ENCODE assay signal across 1 cellular context in the genomic region with DNA sequence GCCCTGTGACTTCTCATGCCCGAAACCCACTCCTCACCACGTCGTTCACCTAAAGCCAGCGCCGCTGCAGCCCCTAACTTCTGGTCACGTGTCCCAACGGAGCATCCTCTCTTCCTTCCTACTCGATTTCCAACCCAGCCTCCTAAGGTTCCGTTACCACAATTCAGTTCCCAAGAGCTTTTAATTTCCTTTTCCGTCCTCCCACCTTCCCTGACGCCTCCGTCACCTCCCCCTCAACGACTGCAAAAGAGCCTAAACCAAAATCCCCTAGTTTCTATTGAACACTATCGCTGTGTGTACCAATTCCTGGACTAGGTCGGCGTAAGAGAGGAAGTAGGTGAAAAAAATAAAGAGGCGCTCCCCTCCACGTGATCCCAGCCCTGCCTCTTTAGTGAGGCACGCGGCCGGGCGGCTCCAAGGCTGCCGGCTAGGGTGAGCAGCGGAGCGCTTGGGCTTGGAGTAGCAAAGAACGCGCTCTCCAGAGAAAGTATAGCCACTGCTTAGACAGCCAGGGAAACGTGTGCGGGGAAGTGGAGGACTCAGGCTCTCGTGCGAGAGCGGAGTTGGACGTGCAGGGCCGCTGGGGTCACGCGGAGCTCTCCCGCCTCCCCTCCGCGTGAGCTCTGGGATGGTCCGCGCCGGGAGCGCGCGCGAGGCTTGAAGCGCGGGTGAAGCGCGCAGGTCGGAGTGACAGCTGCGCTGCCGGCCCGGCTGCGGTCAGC.
TF ChIP-seq lines count a peak whose summit lies in the region.

A gene (plus strand): TSS at position 685 of the 722 bp plus-strand sequence.
A gene (minus strand): TSS at position 82 of the 722 bp plus-strand sequence. CDS start 1,189 bp downstream, outside the sequence.

TF ChIP-seq in HepG2, 621 proteins besides CTCF, POLR2A, EP300 and RAD21 (continued from another document and continues in another):
- TF ChIP-seq, protein P1, sequence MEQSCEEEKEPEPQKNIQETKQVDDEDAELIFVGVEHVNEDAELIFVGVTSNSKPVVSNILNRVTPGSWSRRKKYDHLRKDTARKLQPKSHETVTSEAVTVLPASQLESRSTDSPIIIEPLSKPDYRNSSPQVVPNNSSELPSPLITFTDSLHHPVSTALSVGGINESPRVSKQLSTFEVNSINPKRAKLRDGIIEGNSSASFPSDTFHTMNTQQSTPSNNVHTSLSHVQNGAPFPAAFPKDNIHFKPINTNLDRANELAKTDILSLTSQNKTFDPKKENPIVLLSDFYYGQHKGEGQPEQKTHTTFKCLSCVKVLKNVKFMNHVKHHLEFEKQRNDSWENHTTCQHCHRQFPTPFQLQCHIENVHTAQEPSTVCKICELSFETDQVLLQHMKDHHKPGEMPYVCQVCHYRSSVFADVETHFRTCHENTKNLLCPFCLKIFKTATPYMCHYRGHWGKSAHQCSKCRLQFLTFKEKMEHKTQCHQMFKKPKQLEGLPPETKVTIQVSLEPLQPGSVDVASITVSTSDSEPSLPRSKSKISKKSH (CRISPR knock-in tag; IDR thresholded peaks at IDR 0.05; ENCODE audit: borderline replicate concordance), result peak; percentile 51; the same call in 1 of the 2 replicates
- TF ChIP-seq SP4 (CRISPR knock-in tag; IDR thresholded peaks at IDR 0.05) (peak; percentile 53), ZNF160 (CRISPR knock-in tag; IDR thresholded peaks at IDR 0.05) (peak; percentile 68; the same call in 1 of the 2 replicates), ZFP37 (CRISPR knock-in tag; IDR thresholded peaks at IDR 0.05; ENCODE audit: borderline replicate concordance) (no peak), CEBPB (IDR thresholded peaks at IDR 0.05; ENCODE audit: borderline replicate concordance, low read depth, low read length) (no peak), ZNF746 (CRISPR knock-in tag; IDR thresholded peaks at IDR 0.05) (peak; percentile 49; the same call in 1 of the 2 replicates), MEIS1 (CRISPR knock-in tag; IDR thresholded peaks at IDR 0.05; ENCODE audit: borderline replicate concordance) (peak; percentile 77; the same call in 1 of the 2 replicates), ZNF260 (CRISPR knock-in tag; IDR thresholded peaks at IDR 0.05; ENCODE audit: borderline replicate concordance, low read depth) (no peak), AKAP8 (CRISPR knock-in tag; IDR thresholded peaks at IDR 0.05) (no peak), HOXD1 (CRISPR knock-in tag; IDR thresholded peaks at IDR 0.05) (peak; percentile 69; the same call in 1 of the 2 replicates), ZNF543 (CRISPR knock-in tag; IDR thresholded peaks at IDR 0.05) (no peak), ZNF251 (CRISPR knock-in tag; IDR thresholded peaks at IDR 0.05) (no peak), ZNF431 (CRISPR knock-in tag; IDR thresholded peaks at IDR 0.05; ENCODE audit: borderline replicate concordance, low read depth) (peak; percentile 64; the same call in 1 of the 2 replicates), THAP11 (CRISPR knock-in tag; IDR thresholded peaks at IDR 0.05) (peak; percentile 93), ZNF232 (CRISPR knock-in tag; IDR thresholded peaks at IDR 0.05; ENCODE audit: borderline replicate concordance) (no peak; the same call in 1 of the 2 replicates), HOXA9 (CRISPR knock-in tag; IDR thresholded peaks at IDR 0.05; ENCODE audit: borderline replicate concordance) (peak; percentile 40), MATR3 (CRISPR knock-in tag; IDR thresholded peaks at IDR 0.05) (no peak), ZBTB3 (CRISPR knock-in tag; IDR thresholded peaks at IDR 0.05; ENCODE audit: borderline replicate concordance, low read depth) (no peak), MYC (CRISPR knock-in tag; IDR thresholded peaks at IDR 0.05; ENCODE audit: borderline replicate concordance) (peak; percentile 96), RBM22 (optimal IDR thresholded peaks at IDR 0.05; ENCODE audit: low read length) (no peak), ZNF577 (CRISPR knock-in tag; IDR thresholded peaks at IDR 0.05; ENCODE audit: borderline replicate concordance, low read depth) (no peak), RXRA (CRISPR knock-in tag; IDR thresholded peaks at IDR 0.05) (peak; percentile 36), ZNF24 (IDR thresholded peaks at IDR 0.05) (0 out of 2 replicates have a peak, but pooled peaks have one; percentile 49), TEAD3 (CRISPR knock-in tag; optimal IDR thresholded peaks at IDR 0.05; ENCODE audit: borderline replicate concordance) (peak; percentile 16)
- TF ChIP-seq, protein P2, sequence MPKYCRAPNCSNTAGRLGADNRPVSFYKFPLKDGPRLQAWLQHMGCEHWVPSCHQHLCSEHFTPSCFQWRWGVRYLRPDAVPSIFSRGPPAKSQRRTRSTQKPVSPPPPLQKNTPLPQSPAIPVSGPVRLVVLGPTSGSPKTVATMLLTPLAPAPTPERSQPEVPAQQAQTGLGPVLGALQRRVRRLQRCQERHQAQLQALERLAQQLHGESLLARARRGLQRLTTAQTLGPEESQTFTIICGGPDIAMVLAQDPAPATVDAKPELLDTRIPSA (CRISPR knock-in tag; IDR thresholded peaks at IDR 0.05; ENCODE audit: borderline replicate concordance), result no peak; the same call in 1 of the 2 replicates
- TF ChIP-seq, protein P3, sequence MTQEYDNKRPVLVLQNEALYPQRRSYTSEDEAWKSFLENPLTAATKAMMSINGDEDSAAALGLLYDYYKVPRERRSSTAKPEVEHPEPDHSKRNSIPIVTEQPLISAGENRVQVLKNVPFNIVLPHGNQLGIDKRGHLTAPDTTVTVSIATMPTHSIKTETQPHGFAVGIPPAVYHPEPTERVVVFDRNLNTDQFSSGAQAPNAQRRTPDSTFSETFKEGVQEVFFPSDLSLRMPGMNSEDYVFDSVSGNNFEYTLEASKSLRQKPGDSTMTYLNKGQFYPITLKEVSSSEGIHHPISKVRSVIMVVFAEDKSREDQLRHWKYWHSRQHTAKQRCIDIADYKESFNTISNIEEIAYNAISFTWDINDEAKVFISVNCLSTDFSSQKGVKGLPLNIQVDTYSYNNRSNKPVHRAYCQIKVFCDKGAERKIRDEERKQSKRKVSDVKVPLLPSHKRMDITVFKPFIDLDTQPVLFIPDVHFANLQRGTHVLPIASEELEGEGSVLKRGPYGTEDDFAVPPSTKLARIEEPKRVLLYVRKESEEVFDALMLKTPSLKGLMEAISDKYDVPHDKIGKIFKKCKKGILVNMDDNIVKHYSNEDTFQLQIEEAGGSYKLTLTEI (CRISPR knock-in tag; conservative IDR thresholded peaks at IDR 0.05), result no peak
- TF ChIP-seq, protein P4, sequence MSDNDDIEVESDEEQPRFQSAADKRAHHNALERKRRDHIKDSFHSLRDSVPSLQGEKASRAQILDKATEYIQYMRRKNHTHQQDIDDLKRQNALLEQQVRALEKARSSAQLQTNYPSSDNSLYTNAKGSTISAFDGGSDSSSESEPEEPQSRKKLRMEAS (IDR thresholded peaks at IDR 0.05), result peak; percentile 95
- TF ChIP-seq, protein P5, sequence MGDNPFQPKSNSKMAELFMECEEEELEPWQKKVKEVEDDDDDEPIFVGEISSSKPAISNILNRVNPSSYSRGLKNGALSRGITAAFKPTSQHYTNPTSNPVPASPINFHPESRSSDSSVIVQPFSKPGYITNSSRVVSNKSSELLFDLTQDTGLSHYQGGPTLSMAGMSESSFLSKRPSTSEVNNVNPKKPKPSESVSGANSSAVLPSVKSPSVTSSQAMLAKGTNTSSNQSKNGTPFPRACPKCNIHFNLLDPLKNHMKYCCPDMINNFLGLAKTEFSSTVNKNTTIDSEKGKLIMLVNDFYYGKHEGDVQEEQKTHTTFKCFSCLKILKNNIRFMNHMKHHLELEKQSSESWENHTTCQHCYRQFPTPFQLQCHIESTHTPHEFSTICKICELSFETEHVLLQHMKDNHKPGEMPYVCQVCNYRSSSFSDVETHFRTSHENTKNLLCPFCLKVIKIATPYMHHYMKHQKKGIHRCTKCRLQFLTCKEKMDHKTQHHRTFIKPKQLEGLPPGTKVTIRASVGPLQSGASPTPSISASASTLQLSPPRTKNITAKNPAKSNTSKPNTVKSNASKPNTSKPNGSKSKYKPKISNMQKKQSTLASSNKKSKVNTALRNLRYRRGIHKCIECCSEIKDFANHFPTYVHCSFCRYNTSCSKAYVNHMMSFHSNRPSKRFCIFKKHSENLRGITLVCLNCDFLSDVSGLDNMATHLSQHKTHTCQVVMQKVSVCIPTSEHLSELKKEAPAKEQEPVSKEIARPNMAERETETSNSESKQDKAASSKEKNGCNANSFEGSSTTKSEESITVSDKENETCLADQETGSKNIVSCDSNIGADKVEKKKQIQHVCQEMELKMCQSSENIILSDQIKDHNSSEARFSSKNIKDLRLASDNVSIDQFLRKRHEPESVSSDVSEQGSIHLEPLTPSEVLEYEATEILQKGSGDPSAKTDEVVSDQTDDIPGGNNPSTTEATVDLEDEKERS (CRISPR knock-in tag; IDR thresholded peaks at IDR 0.05), result peak; percentile 59; the same call in 1 of the 2 replicates
- TF ChIP-seq, protein P6, sequence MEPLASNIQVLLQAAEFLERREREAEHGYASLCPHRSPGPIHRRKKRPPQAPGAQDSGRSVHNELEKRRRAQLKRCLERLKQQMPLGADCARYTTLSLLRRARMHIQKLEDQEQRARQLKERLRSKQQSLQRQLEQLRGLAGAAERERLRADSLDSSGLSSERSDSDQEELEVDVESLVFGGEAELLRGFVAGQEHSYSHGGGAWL (CRISPR knock-in tag; IDR thresholded peaks at IDR 0.05), result peak; percentile 76
- TF ChIP-seq, protein P7, sequence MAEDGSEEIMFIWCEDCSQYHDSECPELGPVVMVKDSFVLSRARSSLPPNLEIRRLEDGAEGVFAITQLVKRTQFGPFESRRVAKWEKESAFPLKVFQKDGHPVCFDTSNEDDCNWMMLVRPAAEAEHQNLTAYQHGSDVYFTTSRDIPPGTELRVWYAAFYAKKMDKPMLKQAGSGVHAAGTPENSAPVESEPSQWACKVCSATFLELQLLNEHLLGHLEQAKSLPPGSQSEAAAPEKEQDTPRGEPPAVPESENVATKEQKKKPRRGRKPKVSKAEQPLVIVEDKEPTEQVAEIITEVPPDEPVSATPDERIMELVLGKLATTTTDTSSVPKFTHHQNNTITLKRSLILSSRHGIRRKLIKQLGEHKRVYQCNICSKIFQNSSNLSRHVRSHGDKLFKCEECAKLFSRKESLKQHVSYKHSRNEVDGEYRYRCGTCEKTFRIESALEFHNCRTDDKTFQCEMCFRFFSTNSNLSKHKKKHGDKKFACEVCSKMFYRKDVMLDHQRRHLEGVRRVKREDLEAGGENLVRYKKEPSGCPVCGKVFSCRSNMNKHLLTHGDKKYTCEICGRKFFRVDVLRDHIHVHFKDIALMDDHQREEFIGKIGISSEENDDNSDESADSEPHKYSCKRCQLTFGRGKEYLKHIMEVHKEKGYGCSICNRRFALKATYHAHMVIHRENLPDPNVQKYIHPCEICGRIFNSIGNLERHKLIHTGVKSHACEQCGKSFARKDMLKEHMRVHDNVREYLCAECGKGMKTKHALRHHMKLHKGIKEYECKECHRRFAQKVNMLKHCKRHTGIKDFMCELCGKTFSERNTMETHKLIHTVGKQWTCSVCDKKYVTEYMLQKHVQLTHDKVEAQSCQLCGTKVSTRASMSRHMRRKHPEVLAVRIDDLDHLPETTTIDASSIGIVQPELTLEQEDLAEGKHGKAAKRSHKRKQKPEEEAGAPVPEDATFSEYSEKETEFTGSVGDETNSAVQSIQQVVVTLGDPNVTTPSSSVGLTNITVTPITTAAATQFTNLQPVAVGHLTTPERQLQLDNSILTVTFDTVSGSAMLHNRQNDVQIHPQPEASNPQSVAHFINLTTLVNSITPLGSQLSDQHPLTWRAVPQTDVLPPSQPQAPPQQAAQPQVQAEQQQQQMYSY (CRISPR knock-in tag; IDR thresholded peaks at IDR 0.05), result no peak
- TF ChIP-seq, protein P8, sequence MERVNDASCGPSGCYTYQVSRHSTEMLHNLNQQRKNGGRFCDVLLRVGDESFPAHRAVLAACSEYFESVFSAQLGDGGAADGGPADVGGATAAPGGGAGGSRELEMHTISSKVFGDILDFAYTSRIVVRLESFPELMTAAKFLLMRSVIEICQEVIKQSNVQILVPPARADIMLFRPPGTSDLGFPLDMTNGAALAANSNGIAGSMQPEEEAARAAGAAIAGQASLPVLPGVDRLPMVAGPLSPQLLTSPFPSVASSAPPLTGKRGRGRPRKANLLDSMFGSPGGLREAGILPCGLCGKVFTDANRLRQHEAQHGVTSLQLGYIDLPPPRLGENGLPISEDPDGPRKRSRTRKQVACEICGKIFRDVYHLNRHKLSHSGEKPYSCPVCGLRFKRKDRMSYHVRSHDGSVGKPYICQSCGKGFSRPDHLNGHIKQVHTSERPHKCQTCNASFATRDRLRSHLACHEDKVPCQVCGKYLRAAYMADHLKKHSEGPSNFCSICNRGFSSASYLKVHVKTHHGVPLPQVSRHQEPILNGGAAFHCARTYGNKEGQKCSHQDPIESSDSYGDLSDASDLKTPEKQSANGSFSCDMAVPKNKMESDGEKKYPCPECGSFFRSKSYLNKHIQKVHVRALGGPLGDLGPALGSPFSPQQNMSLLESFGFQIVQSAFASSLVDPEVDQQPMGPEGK (CRISPR knock-in tag; IDR thresholded peaks at IDR 0.05), result peak; percentile 41; the same call in 1 of the 2 replicates
- TF ChIP-seq, protein P9, sequence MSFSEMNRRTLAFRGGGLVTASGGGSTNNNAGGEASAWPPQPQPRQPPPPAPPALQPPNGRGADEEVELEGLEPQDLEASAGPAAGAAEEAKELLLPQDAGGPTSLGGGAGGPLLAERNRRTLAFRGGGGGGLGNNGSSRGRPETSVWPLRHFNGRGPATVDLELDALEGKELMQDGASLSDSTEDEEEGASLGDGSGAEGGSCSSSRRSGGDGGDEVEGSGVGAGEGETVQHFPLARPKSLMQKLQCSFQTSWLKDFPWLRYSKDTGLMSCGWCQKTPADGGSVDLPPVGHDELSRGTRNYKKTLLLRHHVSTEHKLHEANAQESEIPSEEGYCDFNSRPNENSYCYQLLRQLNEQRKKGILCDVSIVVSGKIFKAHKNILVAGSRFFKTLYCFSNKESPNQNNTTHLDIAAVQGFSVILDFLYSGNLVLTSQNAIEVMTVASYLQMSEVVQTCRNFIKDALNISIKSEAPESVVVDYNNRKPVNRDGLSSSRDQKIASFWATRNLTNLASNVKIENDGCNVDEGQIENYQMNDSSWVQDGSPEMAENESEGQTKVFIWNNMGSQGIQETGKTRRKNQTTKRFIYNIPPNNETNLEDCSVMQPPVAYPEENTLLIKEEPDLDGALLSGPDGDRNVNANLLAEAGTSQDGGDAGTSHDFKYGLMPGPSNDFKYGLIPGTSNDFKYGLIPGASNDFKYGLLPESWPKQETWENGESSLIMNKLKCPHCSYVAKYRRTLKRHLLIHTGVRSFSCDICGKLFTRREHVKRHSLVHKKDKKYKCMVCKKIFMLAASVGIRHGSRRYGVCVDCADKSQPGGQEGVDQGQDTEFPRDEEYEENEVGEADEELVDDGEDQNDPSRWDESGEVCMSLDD (CRISPR knock-in tag; IDR thresholded peaks at IDR 0.05; ENCODE audit: borderline replicate concordance), result no peak
